Comparison of ENCODE assay signal across 4 cellular contexts in the genomic region with DNA sequence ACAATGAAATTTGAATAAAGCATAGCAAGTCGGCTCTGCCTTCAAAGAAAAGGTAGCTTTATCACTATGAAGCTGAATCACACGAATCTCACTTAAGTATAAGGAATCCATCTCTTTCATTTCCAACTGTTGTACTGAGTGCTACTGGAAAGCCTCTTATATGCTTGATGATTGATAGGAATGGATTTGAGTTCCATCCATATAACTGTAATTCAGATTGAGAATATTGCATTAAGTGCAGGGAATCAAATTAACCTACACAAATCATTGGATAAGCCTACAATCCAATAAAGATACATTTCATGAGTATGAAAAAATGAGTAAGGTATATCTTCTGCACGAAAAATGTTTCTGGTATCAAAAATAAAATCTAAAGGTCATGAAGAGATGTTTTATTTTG.
"Had no signal": no experiment of that assay in that cellular context is flagged by ENCODE, and none has a peak within 500 bp of the region (broad histone marks: within the 10 kb centered on the region; RNA-seq: fewer than 3 reads in every experiment).

No MANE protein-coding gene starts in this region.

- H2AFZ ChIP-seq: GM23338 had no signal

- H3K4me3 ChIP-seq: GM23338 had no signal

- H3K4me2 ChIP-seq: GM23338 had no signal

- DNase-seq: H9, HCEC 1CT had no signal

- H3K27ac ChIP-seq: HL-60 had no signal
